In the genomic region with DNA sequence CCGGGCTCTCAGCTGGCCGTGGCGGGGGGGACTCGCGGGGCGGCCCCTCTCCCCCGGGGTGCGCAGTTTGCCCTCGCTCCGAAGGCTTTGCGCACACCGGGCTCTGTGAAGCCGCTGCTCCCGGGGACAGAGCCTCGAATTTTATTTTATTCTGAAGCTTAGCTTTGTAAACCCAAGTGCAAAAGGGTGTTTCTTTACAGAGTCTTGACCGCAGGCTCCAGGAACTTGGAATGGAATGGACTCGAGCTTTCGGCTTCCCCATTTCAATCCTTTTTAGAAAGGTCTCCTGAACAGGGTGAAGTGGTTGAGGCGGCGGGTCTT, we compare ENCODE assay signal across 17 cellular contexts. TPM values are rescaled to one million over a fixed set of nuclear protein-coding genes. Genes with fewer than 3 reads are reported as not detected.
DNase-seq lines count a peak whose midpoint lies in the region; ATAC-seq and TF ChIP-seq lines count a peak whose summit lies in the region.
"Had no signal": no experiment of that assay in that cellular context is flagged by ENCODE, and none has a peak within 500 bp of the region (broad histone marks: within the 10 kb centered on the region; RNA-seq: fewer than 3 reads in every experiment).

No MANE protein-coding gene starts in this region.

- no peak overlapping the region for H2BK5ac ChIP-seq in mesendoderm (ENCODE audit: low read length)

- H3K4me2 ChIP-seq in mesendoderm (ENCODE audit: low read length): peak overlapping the region; percentile 29
- H3K4me2 ChIP-seq: PC-9 had no signal

- no peaks in the 10 kb centered on the region for H3K79me1 ChIP-seq in mesendoderm (ENCODE audit: low read length)

- H3K36me3 ChIP-seq in left ventricle myocardium inferior (no peaks in the 10 kb centered on the region), esophagus muscularis mucosa (no peaks in the 10 kb centered on the region), mesendoderm (ENCODE audit: control insufficient read depth, insufficient read depth, low read length) (no peaks in the 10 kb centered on the region), stomach (no peaks in the 10 kb centered on the region)

- H3K27ac ChIP-seq in left ventricle myocardium inferior (replicated peaks) (no peak overlapping the region), esophagus muscularis mucosa (replicated peaks in 1 of 4) (no peak overlapping the region), mesendoderm (ENCODE audit: low read depth, low read length) (no peak overlapping the region), stomach (no peak overlapping the region)
- H3K27ac ChIP-seq: PC-9 had no signal

- H4K5ac ChIP-seq in mesendoderm (ENCODE audit: low read length): no peak overlapping the region

- WGBS in esophagus muscularis mucosa: 16% methylated on average over 9 of the region's 20 CpGs
- no CpG with 5 or more reads among the region's 20 CpGs for WGBS in mesendoderm (ENCODE audit: extremely low coverage, insufficient coverage, low lambda C conversion rate)
- WGBS in stomach, 5 donors: 8 to 27% (median 13%) methylated on average over 8 to 20 of the region's 20 CpGs

- DNase-seq in left ventricle myocardium inferior (no peak), left cardiac atrium (no peak), esophagus muscularis mucosa (ENCODE audit: extremely low spot score) (no peak), mesendoderm (peak; percentile 1), stomach (no peak), Ammon's horn (ENCODE audit: low spot score) (no peak)
- DNase-seq: Caco-2, MM.1S, NCI-H1105, NCI-H1694 treated with DMSO at 0.1 percent for 48 hours, PC-9 had no signal

- H3K9ac ChIP-seq in mesendoderm (ENCODE audit: low read length): no peak overlapping the region

- no peaks in the 10 kb centered on the region for H3K79me2 ChIP-seq in mesendoderm (ENCODE audit: control insufficient read depth, insufficient read depth, low read length)

- intact Hi-C loops in left ventricle myocardium inferior (cut with micrococcal nuclease) (no loop called here), left cardiac atrium (cut with DNase I) (no loop called here), esophagus muscularis mucosa (cut with DNase I) (no loop called here), stomach (cut with DNase I; ENCODE audit: low total_unique reads) (no loop called here)

- TF ChIP-seq POLR2A in esophagus muscularis mucosa (IDR thresholded peaks at IDR 0.05; ENCODE audit: low read depth): no peak
- no peak for TF ChIP-seq POLR2A in stomach (IDR thresholded peaks at IDR 0.05)

- H2BK120ac ChIP-seq in mesendoderm (ENCODE audit: low read depth, low read length): no peak overlapping the region

- H3K27me3 ChIP-seq in left ventricle myocardium inferior (ENCODE audit: low read depth) (peaks cover 98% of the 10 kb centered on the region), esophagus muscularis mucosa (peaks cover 0 to 67% (median 20%) of the 10 kb centered on the region in 4 donors), mesendoderm (ENCODE audit: insufficient read depth, low read length, poor library complexity) (peaks cover 31% of the 10 kb centered on the region), stomach (peaks cover 13 to 75% (median 52%) of the 10 kb centered on the region in 3 donors)

- H3K4me3 ChIP-seq in left ventricle myocardium inferior (peak overlapping the region; percentile 58), esophagus muscularis mucosa (peak overlapping the region in 3 of 4 donors; percentile 43 to 50 (median 47)), mesendoderm (ENCODE audit: low read length) (no peak overlapping the region), stomach (peak overlapping the region in 3 of 4 donors; percentile 3 to 36 (median 34))
- H3K4me3 ChIP-seq: PC-9 had no signal

- no peak overlapping the region for H3K56ac ChIP-seq in mesendoderm (ENCODE audit: low read length)

- H4K8ac ChIP-seq in mesendoderm (ENCODE audit: low read depth, low read length): no peak overlapping the region

- peaks cover 30% of the 10 kb centered on the region for H3K4me1 ChIP-seq in left ventricle myocardium inferior
- H3K4me1 ChIP-seq in esophagus muscularis mucosa: peaks cover 7 to 33% (median 28%) of the 10 kb centered on the region in 4 donors
- H3K4me1 ChIP-seq in mesendoderm (ENCODE audit: control insufficient read depth, low read depth, low read length): peaks cover 3% of the 10 kb centered on the region
- peaks cover 26 to 33% (median 27%) of the 10 kb centered on the region in 4 donors for H3K4me1 ChIP-seq in stomach
- H3K4me1 ChIP-seq: Caco-2 had no signal

- H3K9me3 ChIP-seq in left ventricle myocardium inferior (replicated peaks): peaks cover 10% of the 10 kb centered on the region
- H3K9me3 ChIP-seq in esophagus muscularis mucosa: peaks cover 0 to 11% (median 7%) of the 10 kb centered on the region in 4 donors
- H3K9me3 ChIP-seq in stomach: peaks cover 0 to 8% (median 7%) of the 10 kb centered on the region in 4 donors
- H3K9me3 ChIP-seq: Caco-2 had no signal

- ATAC-seq in left cardiac atrium (no peak), HG02588 (IDR thresholded peaks at IDR 0.05; ENCODE audit: unreplicated experiment) (no peak), HG02798 (IDR thresholded peaks at IDR 0.05; ENCODE audit: poor library complexity, unreplicated experiment) (no peak)
- ATAC-seq: Right ventricle myocardium inferior had no signal

- no peak overlapping the region for H3K4ac ChIP-seq in mesendoderm (ENCODE audit: low read depth, low read length)

- no peak overlapping the region for H3K18ac ChIP-seq in mesendoderm (ENCODE audit: low read length)

- no peak overlapping the region for H3K23ac ChIP-seq in mesendoderm (ENCODE audit: low read length)

- no peak for TF ChIP-seq CTCF in left ventricle myocardium inferior (IDR thresholded peaks at IDR 0.05; ENCODE audit: borderline replicate concordance)
- no peak for TF ChIP-seq CTCF in esophagus muscularis mucosa (IDR thresholded peaks at IDR 0.05)
- TF ChIP-seq CTCF in stomach (IDR thresholded peaks at IDR 0.05): no peak

- no peak overlapping the region for H2BK15ac ChIP-seq in mesendoderm (replicated peaks; ENCODE audit: low read depth)

- no peak overlapping the region for H2AK5ac ChIP-seq in mesendoderm (ENCODE audit: low read length)

- TF ChIP-seq EP300 in esophagus muscularis mucosa (IDR thresholded peaks at IDR 0.05): no peak
- TF ChIP-seq EP300 in stomach (IDR thresholded peaks at IDR 0.05): no peak

RNA-seq across cellular contexts. Expression of gene GALR1, which starts 2.0 kb away (rescaled TPM):
- total RNA-seq in left ventricle myocardium inferior: 0.05 TPM
- total RNA-seq in left cardiac atrium: under 1 TPM; 0.03 to 0.06 TPM
- under 1 TPM; under 0.01 to 0.33 (median 0.16) TPM for total RNA-seq in esophagus muscularis mucosa
- polyA plus RNA-seq in mesendoderm (2013, experiment 1 of 2): 0.01 TPM
- polyA plus RNA-seq in mesendoderm (2013, experiment 2 of 2): under 0.01 TPM
- 1 to 10 TPM in 1 of 5 donors, under 1 TPM in 2, not detected in 2; under 0.01 to 1.8 (median 0.55) TPM for total RNA-seq in stomach
- polyA plus RNA-seq in stomach: under 1 TPM in 1 of 3 donors, not detected in 2; 0.05 TPM
- total RNA-seq: A172, Caco-2, G401, PC-9, Right ventricle myocardium inferior had no signal
- polyA plus RNA-seq: CD14-positive monocyte had no signal
